18 cellular contexts compared by ENCODE assay signal in genomic region chr16:69610356-69610755, GRCh38. TPM values are rescaled to one million over a fixed set of nuclear protein-coding genes. Genes with fewer than 3 reads are reported as not detected.
DNase-seq lines count a peak whose midpoint lies in the region; ATAC-seq and TF ChIP-seq lines count a peak whose summit lies in the region.
"Had no signal": no experiment of that assay in that cellular context is flagged by ENCODE, and none has a peak within 500 bp of the region (broad histone marks: within the 10 kb centered on the region; RNA-seq: fewer than 3 reads in every experiment).

No MANE protein-coding gene starts in this region.

- H3K9me3 ChIP-seq in Caco-2 (no peaks in the 10 kb centered on the region), neuronal stem cell (replicated peaks in 1 of 2; ENCODE audit: control insufficient read depth in 2 of 2, insufficient read depth in 1 of 2, low read depth in 1 of 2, low read length in 2 of 2) (no peaks in the 10 kb centered on the region)
- H3K9me3 ChIP-seq: left lung had no signal

- H3K4me1 ChIP-seq in Caco-2 = peaks cover 38% of the 10 kb centered on the region
- peaks cover 0 to 7% of the 10 kb centered on the region in 2 donors for H3K4me1 ChIP-seq in neuronal stem cell (ENCODE audit: control insufficient read depth in 2 of 2, insufficient read depth in 1 of 2, low read depth in 1 of 2, low read length in 2 of 2)

- POLR2A ChIA-PET in Caco-2 (lab: Charles Lee) = interaction anchor here (1.1 kb wide), 1 partner anchor 15 kb away, joined by 3 read pairs; no protein-coding TSS in a partner anchor

- H3K27ac ChIP-seq in epithelial cell of prostate = peak overlapping the region; percentile 96
- H3K27ac ChIP-seq in neuronal stem cell (replicated peaks; ENCODE audit: low read length) = no peak overlapping the region
- H3K27ac ChIP-seq: left lung had no signal

- no peak overlapping the region for H3K9ac ChIP-seq in neuronal stem cell (ENCODE audit: low read depth, low read length, poor library complexity)

- H2AFZ ChIP-seq in neuronal stem cell (ENCODE audit: low read length) = no peak overlapping the region

- intact Hi-C loops in Caco-2 (cut with micrococcal nuclease; ENCODE audit: unreplicated experiment) = no loop called here

- no peak overlapping the region for H4K91ac ChIP-seq in neuronal stem cell (ENCODE audit: low read depth, low read length, poor library complexity)

- BruUV-seq in Caco-2 (replicated peaks; lab: Mats Ljungman, UMichigan) = TSS peak; percentile 3

- H3K23ac ChIP-seq in neuronal stem cell (ENCODE audit: low read depth, low read length, poor library complexity) = no peak overlapping the region

- no peaks in the 10 kb centered on the region for H3K27me3 Mint-ChIP-seq in Caco-2 (ENCODE audit: insufficient read depth, unreplicated experiment)
- no peaks in the 10 kb centered on the region for H3K27me3 Mint-ChIP-seq in stimulated activated naive B cell treated with anti-CD40 and anti-IgM and Interleukin-4, amounts not matched to agents 10 μg/mL and 1 μg/mL and 100 μg/mL, for 72 hours
- H3K27me3 Mint-ChIP-seq: activated CD8-positive, alpha-beta T cell treated with anti-CD3 and anti-CD28 coated beads for 36 hours; natural killer cell treated with Interleukin-12 subunit alpha and Interleukin-12 subunit beta and Interleukin-15 and Interleukin-18, amount 100 ng/mL, for 72 hours had no signal

- H3K36me3 ChIP-seq in Caco-2 (ENCODE audit: control insufficient read depth, insufficient read depth, low read length) (peaks cover 2% of the 10 kb centered on the region; the same call in 1 of the 2 replicates), neuronal stem cell (replicated peaks in 1 of 2; ENCODE audit: control insufficient read depth in 2 of 2, insufficient read depth in 2 of 2, low read length in 2 of 2) (peaks cover 0 to 7% of the 10 kb centered on the region in 2 donors)

- DNase-seq in Caco-2 (no peak), M059J (ENCODE audit: low read depth) (peak; percentile 20), epithelial cell of prostate (ENCODE audit: low read depth, low spot score) (no peak), neuronal stem cell (ENCODE audit: low spot score) (peak; percentile 35), amygdala (lab: John Stamatoyannopoulos, UW) (no peak), glomerular visceral epithelial cell (ENCODE audit: extremely low spot score) (no peak)
- DNase-seq in stimulated activated naive B cell treated with anti-CD40 and anti-IgM and Interleukin-4, amounts not matched to agents 10 μg/mL and 1 μg/mL and 100 μg/mL, for 72 hours = no peak
- DNase-seq: activated CD8-positive, alpha-beta T cell treated with anti-CD3 and anti-CD28 coated beads for 36 hours; cortex of kidney; GOT3; hippocampal formation; left lung; right cardiac atrium; stimulated activated CD4-positive, alpha-beta T cell treated with anti-CD3 and anti-CD28 coated beads, Interleukin-4, amount 100 ng/mL, for 24 hours had no signal

- H3K4me2 ChIP-seq in neuronal stem cell (ENCODE audit: insufficient read depth, low read length, poor library complexity, severe bottlenecking) = no peak overlapping the region

- H3K4ac ChIP-seq in neuronal stem cell (ENCODE audit: low read length) = no peak overlapping the region

- ATAC-seq in stimulated activated naive B cell treated with anti-CD40 and anti-IgM and Interleukin-4, amounts not matched to agents 10 μg/mL and 1 μg/mL and 100 μg/mL, for 72 hours (replicated peaks) = no peak
- ATAC-seq in GM21717 (IDR thresholded peaks at IDR 0.05; ENCODE audit: unreplicated experiment) = no peak
- ATAC-seq: activated CD8-positive, alpha-beta T cell treated with anti-CD3 and anti-CD28 coated beads for 36 hours; K562; left lung; natural killer cell treated with Interleukin-12 subunit alpha and Interleukin-12 subunit beta and Interleukin-15 and Interleukin-18, amount 100 ng/mL, for 72 hours; right cardiac atrium had no signal

- TF ChIP-seq CTCF in Caco-2 (IDR thresholded peaks at IDR 0.05; ENCODE audit: insufficient read depth in 1 of 2, low read depth in 1 of 2, low read length in 1 of 2, severe bottlenecking in 1 of 2, unreplicated experiment in 1 of 2) = no peak

- H3K27ac Mint-ChIP-seq in Caco-2 (ENCODE audit: unreplicated experiment) = peak overlapping the region; percentile 55
- no peak overlapping the region for H3K27ac Mint-ChIP-seq in stimulated activated naive B cell treated with anti-CD40 and anti-IgM and Interleukin-4, amounts not matched to agents 10 μg/mL and 1 μg/mL and 100 μg/mL, for 72 hours
- H3K27ac Mint-ChIP-seq: activated CD8-positive, alpha-beta T cell treated with anti-CD3 and anti-CD28 coated beads for 36 hours; activated T-helper 1 cell treated with anti-CD3 and anti-CD28 coated beads, Interleukin-12 subunit alpha, Interleukin-12 subunit beta, Interleukin-2, Interleukin-4 antibody, amounts not matched to agents 30 ng/mL and 10 ng/mL and 1 ng/mL, durations not matched to agents 14 hours and 24 hours and 36 hours; natural killer cell treated with Interleukin-12 subunit alpha and Interleukin-12 subunit beta and Interleukin-15 and Interleukin-18, amount 100 ng/mL, for 72 hours had no signal

- no CpG with 5 or more reads among the region's 1 CpG for WGBS in neuronal stem cell (ENCODE audit: extremely low coverage in 2 of 2, insufficient read length in 2 of 2, insufficient replicate concordance in 1 of 2), 2 donors

- peaks cover 45% of the 10 kb centered on the region for H3K36me3 Mint-ChIP-seq in Caco-2 (ENCODE audit: insufficient read depth, unreplicated experiment)
- peaks cover 8 to 22% of the 10 kb centered on the region in 2 donors for H3K36me3 Mint-ChIP-seq in stimulated activated naive B cell treated with anti-CD40 and anti-IgM and Interleukin-4, amounts not matched to agents 10 μg/mL and 1 μg/mL and 100 μg/mL, for 72 hours
- H3K36me3 Mint-ChIP-seq: natural killer cell treated with Interleukin-12 subunit alpha and Interleukin-12 subunit beta and Interleukin-15 and Interleukin-18, amount 100 ng/mL, for 72 hours had no signal

- no peak overlapping the region for H3K18ac ChIP-seq in neuronal stem cell (ENCODE audit: low read length)

- CTCF ChIA-PET in Caco-2 (lab: Charles Lee) = no interaction called here

- no peak overlapping the region for H2BK15ac ChIP-seq in neuronal stem cell (ENCODE audit: low read length)

- no peak overlapping the region for H3K4me3 Mint-ChIP-seq in Caco-2 (ENCODE audit: unreplicated experiment)
- H3K4me3 Mint-ChIP-seq in stimulated activated naive B cell treated with anti-CD40 and anti-IgM and Interleukin-4, amounts not matched to agents 10 μg/mL and 1 μg/mL and 100 μg/mL, for 72 hours = no peak overlapping the region
- H3K4me3 Mint-ChIP-seq: activated CD8-positive, alpha-beta T cell treated with anti-CD3 and anti-CD28 coated beads for 36 hours; activated T-helper 1 cell treated with anti-CD3 and anti-CD28 coated beads, Interleukin-12 subunit alpha, Interleukin-12 subunit beta, Interleukin-2, Interleukin-4 antibody, amounts not matched to agents 30 ng/mL and 10 ng/mL and 1 ng/mL, durations not matched to agents 14 hours and 24 hours and 36 hours; natural killer cell treated with Interleukin-12 subunit alpha and Interleukin-12 subunit beta and Interleukin-15 and Interleukin-18, amount 100 ng/mL, for 72 hours had no signal

- H2AK5ac ChIP-seq in neuronal stem cell (ENCODE audit: low read depth, low read length) = no peak overlapping the region

- H2BK5ac ChIP-seq in neuronal stem cell (ENCODE audit: low read length) = no peak overlapping the region

- H2BK120ac ChIP-seq in neuronal stem cell (ENCODE audit: low read depth, low read length) = no peak overlapping the region

- no peak overlapping the region for H4K8ac ChIP-seq in neuronal stem cell (ENCODE audit: low read depth, low read length)

- H3K79me1 ChIP-seq in neuronal stem cell (ENCODE audit: low read depth, low read length) = peaks cover 2% of the 10 kb centered on the region

- no peak overlapping the region for H3K4me3 ChIP-seq in Caco-2 (ENCODE audit: low read depth, low read length)
- H3K4me3 ChIP-seq in neuronal stem cell (ENCODE audit: low read length in 2 of 2) = no peak overlapping the region
- H3K4me3 ChIP-seq: K562, left lung had no signal

- no peak overlapping the region for H3K14ac ChIP-seq in neuronal stem cell (ENCODE audit: low read length)

- H3K9me3 Mint-ChIP-seq in Caco-2 (ENCODE audit: unreplicated experiment) = no peaks in the 10 kb centered on the region
- H3K9me3 Mint-ChIP-seq in stimulated activated naive B cell treated with anti-CD40 and anti-IgM and Interleukin-4, amounts not matched to agents 10 μg/mL and 1 μg/mL and 100 μg/mL, for 72 hours = no peaks in the 10 kb centered on the region
- H3K9me3 Mint-ChIP-seq: activated CD8-positive, alpha-beta T cell treated with anti-CD3 and anti-CD28 coated beads for 36 hours; activated T-helper 1 cell treated with anti-CD3 and anti-CD28 coated beads, Interleukin-12 subunit alpha, Interleukin-12 subunit beta, Interleukin-2, Interleukin-4 antibody, amounts not matched to agents 30 ng/mL and 10 ng/mL and 1 ng/mL, durations not matched to agents 14 hours and 24 hours and 36 hours; natural killer cell treated with Interleukin-12 subunit alpha and Interleukin-12 subunit beta and Interleukin-15 and Interleukin-18, amount 100 ng/mL, for 72 hours had no signal

- H3K27me3 ChIP-seq in Caco-2 (replicated peaks; ENCODE audit: control insufficient read depth, insufficient read depth, low read length) (no peaks in the 10 kb centered on the region), neuronal stem cell (ENCODE audit: control insufficient read depth in 3 of 3, insufficient read depth in 3 of 3, low read depth in 1 of 3, low read length in 3 of 3) (no peaks in the 10 kb centered on the region)
- H3K27me3 ChIP-seq: left lung had no signal

- H3K4me1 Mint-ChIP-seq in Caco-2 (ENCODE audit: low read depth, unreplicated experiment) = peaks cover 41% of the 10 kb centered on the region
- H3K4me1 Mint-ChIP-seq in stimulated activated naive B cell treated with anti-CD40 and anti-IgM and Interleukin-4, amounts not matched to agents 10 μg/mL and 1 μg/mL and 100 μg/mL, for 72 hours = peaks cover 22 to 49% of the 10 kb centered on the region in 2 donors

- no peak overlapping the region for H2BK12ac ChIP-seq in neuronal stem cell (ENCODE audit: low read length)

RNA-seq across cellular contexts. Expression of gene NFAT5, which starts 44.6 kb away (rescaled TPM):
- total RNA-seq in Caco-2 (2022) = 87.6 and 89.8 TPM in 2 replicates
- total RNA-seq in M059J (2014; rRNA removed; shearing (Covaris generic)) = 12.4 and 34.5 TPM in 2 replicates
- polyA plus RNA-seq in neuronal stem cell (2013, experiment 1 of 2) = 14.3 TPM
- 15.4 TPM for polyA plus RNA-seq in neuronal stem cell (2013, experiment 2 of 2)

Comparison
In these comparisons a context has a peak if more than half of its experiments do, and no peak if none do; other contexts are left out.
1. DNase-seq: peak in M059J (single experiment) and neuronal stem cell (single experiment); none in Caco-2 (0 of 2), epithelial cell of prostate (single experiment), amygdala (0 of 56), stimulated activated naive B cell treated with anti-CD40 and anti-IgM and Interleukin-4, amounts not matched to agents 10 μg/mL and 1 μg/mL and 100 μg/mL, for 72 hours (single experiment) and glomerular visceral epithelial cell (single experiment).